13 cellular contexts compared by ENCODE assay signal in genomic region chr6:34195726-34196115, GRCh38. TPM values are rescaled to one million over a fixed set of nuclear protein-coding genes. Genes with fewer than 3 reads are reported as not detected.
DNase-seq lines count a peak whose midpoint lies in the region; ATAC-seq and TF ChIP-seq lines count a peak whose summit lies in the region.
"Had no signal": no experiment of that assay in that cellular context is flagged by ENCODE, and none has a peak within 500 bp of the region (broad histone marks: within the 10 kb centered on the region; RNA-seq: fewer than 3 reads in every experiment).

No MANE protein-coding gene starts in this region.

- ATAC-seq in PC-3 (no peak), HG03039 (IDR thresholded peaks at IDR 0.05; ENCODE audit: unreplicated experiment) (no peak)
- no peak for ATAC-seq in stimulated activated naive CD8-positive, alpha-beta T cell treated with anti-CD3 and anti-CD28 coated beads, Interleukin-15, amount 100 ng/mL, for 72 hours

- peak overlapping the region; percentile 97 for H3K4me2 ChIP-seq in PC-3 (ENCODE audit: low read length)
- H3K4me2 ChIP-seq in smooth muscle cell, result peak overlapping the region; percentile 88

- POLR2A ChIA-PET in PC-3 (lab: Charles Lee; ENCODE audit: unreplicated experiment), result interaction anchor here (0.6 to 0.8 kb wide), 2 partner anchors 41 to 48 kb away, joined by 3 to 4 read pairs; partner anchors contain the start of gene HMGA1

- H3K9me2 ChIP-seq in PC-3 (replicated peaks; ENCODE audit: low read length), result no peaks in the 10 kb centered on the region

- H3K27ac ChIP-seq in PC-3 (ENCODE audit: low read length) (no peak overlapping the region), smooth muscle cell (ENCODE audit: low read depth) (no peak overlapping the region)
- H3K27ac ChIP-seq: cardiac muscle cell had no signal

- intact Hi-C loops in PC-3 (cut with micrococcal nuclease), result loop anchor here (1.0 kb wide), 2 partner anchors 49 to 220 kb away; no protein-coding TSS in a partner anchor

- peak overlapping the region; percentile 71 for H3K4me3 ChIP-seq in PC-3 (ENCODE audit: low read length)
- H3K4me3 ChIP-seq in fibroblast of villous mesenchyme (ENCODE audit: low read depth, low read length), result peak overlapping the region; percentile 58
- peak overlapping the region; percentile 51 for H3K4me3 ChIP-seq in smooth muscle cell
- H3K4me3 ChIP-seq: cardiac muscle cell, MG63 had no signal

- no peak for DNase-seq in GM10266 (ENCODE audit: extremely low spot score)
- no peak for DNase-seq in PC-3
- DNase-seq in fibroblast of villous mesenchyme (ENCODE audit: low read depth), result no peak
- no peak for DNase-seq in smooth muscle cell (lab: John Stamatoyannopoulos, UW; ENCODE audit: unreplicated experiment)
- no peak for DNase-seq in SIG-M5 treated with dmso at 0.1 percent for 504 hours (lab: John Stamatoyannopoulos, UW; ENCODE audit: unreplicated experiment)
- DNase-seq in stimulated activated naive CD8-positive, alpha-beta T cell treated with anti-CD3 and anti-CD28 coated beads, Interleukin-15, amount 100 ng/mL, for 72 hours, result no peak
- no peak for DNase-seq in T-helper 9 cell
- DNase-seq: NCI-H2171 had no signal

- no peak overlapping the region for H3K27ac Mint-ChIP-seq in stimulated activated naive CD8-positive, alpha-beta T cell treated with anti-CD3 and anti-CD28 coated beads, Interleukin-15, amount 100 ng/mL, for 72 hours
- H3K27ac Mint-ChIP-seq: T-helper 2 cell treated with Interferon-gamma antibody and Interleukin-4, amounts not matched to agents 5 μg/mL and 100 μg/mL, for 36 hours had no signal

- no peaks in the 10 kb centered on the region for H3K27me3 Mint-ChIP-seq in stimulated activated naive CD8-positive, alpha-beta T cell treated with anti-CD3 and anti-CD28 coated beads, Interleukin-15, amount 100 ng/mL, for 72 hours
- H3K27me3 Mint-ChIP-seq: stimulated activated naive CD8-positive, alpha-beta T cell treated with anti-CD3 and anti-CD28 coated beads, Interleukin-15, Interleukin-2, amounts not matched to agents 100 ng/mL and 50 ng/mL, for 24 hours had no signal

- H3K36me3 ChIP-seq in PC-3 (ENCODE audit: low read depth, low read length), result no peaks in the 10 kb centered on the region
- H3K36me3 ChIP-seq in smooth muscle cell (ENCODE audit: low read depth), result no peaks in the 10 kb centered on the region
- H3K36me3 ChIP-seq: cardiac muscle cell, MG63 had no signal

- TF ChIP-seq CTCF in GM10266 (IDR thresholded peaks at IDR 0.05; ENCODE audit: control insufficient read depth, insufficient read depth, low read depth, missing control alignments) (peak; percentile 9), PC-3 (conservative IDR thresholded peaks at IDR 0.05; ENCODE audit: low read depth, low read length) (no peak), fibroblast of villous mesenchyme (IDR thresholded peaks at IDR 0.05; ENCODE audit: insufficient read depth, low read depth, low read length) (no peak), smooth muscle cell (IDR thresholded peaks at IDR 0.05; ENCODE audit: borderline replicate concordance, insufficient read depth, poor library complexity, severe bottlenecking) (no peak)

- H3F3A ChIP-seq in PC-3 (ENCODE audit: low read length, unreplicated experiment) (no peaks in the 10 kb centered on the region), smooth muscle cell (ENCODE audit: low read depth) (no peaks in the 10 kb centered on the region)

- peaks cover 17% of the 10 kb centered on the region for H3K4me1 Mint-ChIP-seq in stimulated activated naive CD8-positive, alpha-beta T cell treated with anti-CD3 and anti-CD28 coated beads, Interleukin-15, amount 100 ng/mL, for 72 hours

- CTCF ChIA-PET in PC-3 (lab: Charles Lee), result interaction anchor here (0.6 to 1.3 kb wide), 11 partner anchors 22 to 385 kb away, joined by 3 to 12 read pairs (median 3); no protein-coding TSS in a partner anchor

- H3K4me1 ChIP-seq in PC-3 (ENCODE audit: insufficient read depth, low read length) (peaks cover 9% of the 10 kb centered on the region), smooth muscle cell (ENCODE audit: low read depth) (no peaks in the 10 kb centered on the region)

- H3K9me3 Mint-ChIP-seq in stimulated activated naive CD8-positive, alpha-beta T cell treated with anti-CD3 and anti-CD28 coated beads, Interleukin-15, amount 100 ng/mL, for 72 hours, result no peaks in the 10 kb centered on the region
- H3K9me3 Mint-ChIP-seq: stimulated activated naive CD8-positive, alpha-beta T cell treated with anti-CD3 and anti-CD28 coated beads, Interleukin-15, Interleukin-2, amounts not matched to agents 100 ng/mL and 50 ng/mL, for 24 hours; T-helper 2 cell treated with Interferon-gamma antibody and Interleukin-4, amounts not matched to agents 5 μg/mL and 100 μg/mL, for 36 hours had no signal

- 80% methylated on average over 7 of the region's 7 CpGs for WGBS in smooth muscle cell (ENCODE audit: low lambda C conversion rate)

- H3K9ac ChIP-seq in PC-3 (ENCODE audit: low read length) (no peak overlapping the region), smooth muscle cell (ENCODE audit: low read depth) (no peak overlapping the region)

- no TSS peak for BruUV-seq in PC-3 (replicated peaks; lab: Mats Ljungman, UMichigan)

- H3K4me3 Mint-ChIP-seq in stimulated activated naive CD8-positive, alpha-beta T cell treated with anti-CD3 and anti-CD28 coated beads, Interleukin-15, amount 100 ng/mL, for 72 hours, result no peak overlapping the region

- H4K20me1 ChIP-seq in PC-3 (ENCODE audit: low read length) (no peaks in the 10 kb centered on the region), smooth muscle cell (ENCODE audit: low read depth) (no peaks in the 10 kb centered on the region)

- H3K9me3 ChIP-seq in PC-3 (ENCODE audit: low read length) (no peaks in the 10 kb centered on the region), smooth muscle cell (replicated peaks; ENCODE audit: low read depth) (no peaks in the 10 kb centered on the region)
- H3K9me3 ChIP-seq: MG63 had no signal

- H2AFZ ChIP-seq in PC-3 (ENCODE audit: low read length), result peak overlapping the region; percentile 98
- peak overlapping the region; percentile 87 for H2AFZ ChIP-seq in smooth muscle cell (ENCODE audit: low read depth)

- H3K27me3 ChIP-seq in PC-3 (ENCODE audit: low read length) (no peaks in the 10 kb centered on the region), smooth muscle cell (ENCODE audit: low read depth) (no peaks in the 10 kb centered on the region)
- H3K27me3 ChIP-seq: cardiac muscle cell, MG63 had no signal

- no peaks in the 10 kb centered on the region for H3K79me2 ChIP-seq in PC-3 (ENCODE audit: low read length)
- H3K79me2 ChIP-seq in smooth muscle cell (ENCODE audit: low read depth), result no peaks in the 10 kb centered on the region

RNA-seq across cellular contexts. Expression of gene HMGA1, which starts 41.0 kb away (rescaled TPM):
- total RNA-seq in PC-3 (2014; rRNA removed), result 1,115 and 1,441 TPM in 2 replicates
- 65.2 and 111 TPM in 2 replicates for total RNA-seq in fibroblast of villous mesenchyme
- total RNA-seq in smooth muscle cell, result 35.2 and 41.8 TPM in 2 replicates
- polyA plus RNA-seq in smooth muscle cell, result 69.9 and 105 TPM in 2 replicates

RNA-seq across cellular contexts. Expression of gene GRM4, which starts 49.8 kb away (rescaled TPM):
- total RNA-seq in PC-3 (2014; rRNA removed) (not detected in 2 replicates), fibroblast of villous mesenchyme (under 0.01 TPM in 2 replicates), smooth muscle cell (not detected in 2 replicates)
- 0.21 TPM in 1 of 2 replicates, not detected in the other for polyA plus RNA-seq in smooth muscle cell

RNA-seq across cellular contexts. Expression of gene SMIM29, which starts 53.1 kb away (rescaled TPM):
- total RNA-seq in PC-3 (2014; rRNA removed) (25.8 and 26.8 TPM in 2 replicates), fibroblast of villous mesenchyme (22.5 and 30.9 TPM in 2 replicates), smooth muscle cell (13.6 and 29.7 TPM in 2 replicates)
- polyA plus RNA-seq in smooth muscle cell, result 29.2 and 33.4 TPM in 2 replicates
